In genomic region chr11:6612816-6613136, GRCh38 we compare ENCODE assay signal across 8 cellular contexts. TPM values are rescaled to one million over a fixed set of nuclear protein-coding genes. Genes with fewer than 3 reads are reported as not detected.
DNase-seq lines count a peak whose midpoint lies in the region; ATAC-seq, FAIRE-seq and TF ChIP-seq lines count a peak whose summit lies in the region.

No MANE protein-coding gene starts in this region.

- peak; percentile 58 for ATAC-seq in HCT116
- peak; percentile 10 for ATAC-seq in central memory CD8-positive, alpha-beta T cell (replicated peaks; ENCODE audit: extremely low read depth, poor library complexity, severe bottlenecking)

- H3K9ac ChIP-seq in HCT116 (ENCODE audit: low read length): peak overlapping the region; percentile 73
- peak overlapping the region; percentile 93 to 100 for H3K9ac ChIP-seq in mucosa of rectum (ENCODE audit: low read depth in 1 of 2, low read length in 2 of 2)

- in situ Hi-C loops in GM13977 (cut with MboI; ENCODE audit: low pct_unique_long_range_greater_than_20kb, low sequenced_read_pairs, unreplicated experiment): no loop called here

- no peaks in the 10 kb centered on the region for H3K9me3 Mint-ChIP-seq in central memory CD8-positive, alpha-beta T cell

- peak overlapping the region; percentile 91 for H3K4me2 ChIP-seq in HCT116 (ENCODE audit: low read length)

- H3K4me3 ChIP-seq in HCT116 (replicated peaks in 1 of 2; ENCODE audit: low read depth in 1 of 2, low read length in 2 of 2) (peak overlapping the region; percentile 71 to 92), mucosa of rectum (ENCODE audit: low read length in 2 of 2) (peak overlapping the region; percentile 87 to 94)

- RAD21 ChIA-PET in HCT116 (lab: Charles Lee; ENCODE audit: low non-redundant PET in 1 of 2, low total read pairs in 2 of 2, uncharacterized antibody in 2 of 2, unreplicated experiment in 2 of 2): no interaction called here

- intact Hi-C loops in HCT116 (cut with micrococcal nuclease): no loop called here

- peaks cover 29% of the 10 kb centered on the region for H3K36me3 Mint-ChIP-seq in central memory CD8-positive, alpha-beta T cell (ENCODE audit: insufficient read depth)

- peaks cover 7 to 27% of the 10 kb centered on the region in 2 experiments; a peak in 3 of 4 replicates for H3K4me1 ChIP-seq in HCT116 (ENCODE audit: control insufficient read depth in 1 of 2, insufficient read depth in 2 of 2, low read length in 2 of 2)
- peaks cover 33 to 40% of the 10 kb centered on the region in 2 donors for H3K4me1 ChIP-seq in mucosa of rectum (ENCODE audit: control insufficient read depth in 2 of 2, insufficient read depth in 2 of 2, low read length in 2 of 2)

- no peaks in the 10 kb centered on the region for H3K27me3 ChIP-seq in HCT116 (ENCODE audit: insufficient read depth, low read length)
- no peaks in the 10 kb centered on the region for H3K27me3 ChIP-seq in mucosa of rectum (ENCODE audit: control insufficient read depth in 2 of 2, insufficient read depth in 2 of 2, low read length in 2 of 2)

- DNase-seq in GM13977 (ENCODE audit: low spot score): no peak
- peak; percentile 41 for DNase-seq in HCT116 (ENCODE audit: low read depth, low spot score)
- peak; percentile 27 for DNase-seq in NCI-H1436 treated with DMSO at 0.1 percent for 48 hours (lab: John Stamatoyannopoulos, UW)
- no peak for DNase-seq in central memory CD8-positive, alpha-beta T cell (ENCODE audit: low spot score in 2 of 2)
- no peak for DNase-seq in HTR-8/SVneo (ENCODE audit: insufficient read length, low spot score)
- DNase-seq in occipital lobe (lab: John Stamatoyannopoulos, UW): no peak
- no peak for DNase-seq in NK-92 treated with Interleukin-12 subunit alpha and Interleukin-12 subunit beta, amount 100 ng/mL, for 24 hours (lab: John Stamatoyannopoulos, UW)

- H3K36me3 ChIP-seq in HCT116 (ENCODE audit: control insufficient read depth in 1 of 2, insufficient read depth in 2 of 2, low read length in 2 of 2) (peaks cover 21 to 41% of the 10 kb centered on the region in 2 experiments), mucosa of rectum (ENCODE audit: control insufficient read depth in 2 of 2, insufficient read depth in 2 of 2, low read length in 2 of 2) (peaks cover 43 to 59% of the 10 kb centered on the region in 2 donors)

- POLR2A ChIA-PET in HCT116 (lab: Charles Lee): no interaction called here

- CTCF ChIA-PET in HCT116 (lab: Charles Lee): interaction anchor here (1.9 to 2.1 kb wide), 2 partner anchors 70 to 82 kb away, joined by 4 to 11 read pairs; partner anchors contain the start of gene MRPL17

- no TSS peak for BruUV-seq in HCT116 (replicated peaks; lab: Mats Ljungman, UMichigan)

- H3K9me2 ChIP-seq in HCT116 (ENCODE audit: insufficient read depth): no peaks in the 10 kb centered on the region

- no peak for TF ChIP-seq RAD21 in HCT116 (IDR thresholded peaks at IDR 0.05; ENCODE audit: low read depth)

- peaks cover 30% of the 10 kb centered on the region for H3K79me2 ChIP-seq in HCT116 (ENCODE audit: insufficient read depth, low read length)

- no peak for FAIRE-seq in HTR-8/SVneo (lab: Jason Lieb, UNC)

- no peak overlapping the region for H3K27ac Mint-ChIP-seq in central memory CD8-positive, alpha-beta T cell (ENCODE audit: low read depth)

- peaks cover 21% of the 10 kb centered on the region for H3K4me1 Mint-ChIP-seq in central memory CD8-positive, alpha-beta T cell

- no peak overlapping the region for H3K4me3 Mint-ChIP-seq in central memory CD8-positive, alpha-beta T cell

- no peaks in the 10 kb centered on the region for H3K9me3 ChIP-seq in HCT116 (ENCODE audit: control insufficient read depth in 1 of 2, insufficient read depth in 1 of 2, low read depth in 1 of 2, low read length in 2 of 2)
- no peaks in the 10 kb centered on the region for H3K9me3 ChIP-seq in mucosa of rectum (ENCODE audit: control insufficient read depth in 2 of 2, low read length in 2 of 2)

- H4K20me1 ChIP-seq in HCT116 (ENCODE audit: insufficient read depth): no peaks in the 10 kb centered on the region

- TF ChIP-seq POLR2A in HCT116 (IDR thresholded peaks at IDR 0.05; ENCODE audit: borderline replicate concordance, extremely low read depth, insufficient read depth, insufficient read length): no peak

- H3K27ac ChIP-seq in HCT116 (ENCODE audit: low read depth, low read length): peak overlapping the region; percentile 93
- H3K27ac ChIP-seq in mucosa of rectum (ENCODE audit: low read depth in 2 of 2, low read length in 2 of 2): peak overlapping the region; percentile 100

- TF ChIP-seq CTCF in GM13977 (IDR thresholded peaks at IDR 0.05; ENCODE audit: extremely low read depth, insufficient read depth, missing control alignments): peak; percentile 52
- peak in 2 of 3 experiments; percentile 63 to 67; a peak in 4 of 6 replicates for TF ChIP-seq CTCF in HCT116 (IDR thresholded peaks at IDR 0.05 in 2 of 3, conservative IDR thresholded peaks at IDR 0.05 in 1 of 3; ENCODE audit: borderline replicate concordance in 1 of 3, insufficient read depth in 1 of 3, low read depth in 2 of 3, low read length in 2 of 3)

- H3K27me3 Mint-ChIP-seq in central memory CD8-positive, alpha-beta T cell: no peaks in the 10 kb centered on the region

- no peak overlapping the region for H2AFZ ChIP-seq in HCT116 (ENCODE audit: low read depth, low read length, poor library complexity, severe bottlenecking)

TF ChIP-seq in HCT116, 20 proteins besides CTCF, POLR2A, EP300 and RAD21:
- TF ChIP-seq SIN3A (IDR thresholded peaks at IDR 0.05; ENCODE audit: low read depth) (no peak), ATF3 (IDR thresholded peaks at IDR 0.05) (no peak), EGR1 (IDR thresholded peaks at IDR 0.05; ENCODE audit: low read depth) (no peak), ZBTB33 (IDR thresholded peaks at IDR 0.05; ENCODE audit: extremely low read depth, insufficient replicate concordance, low read length) (no peak)
- TF ChIP-seq, protein P1, sequence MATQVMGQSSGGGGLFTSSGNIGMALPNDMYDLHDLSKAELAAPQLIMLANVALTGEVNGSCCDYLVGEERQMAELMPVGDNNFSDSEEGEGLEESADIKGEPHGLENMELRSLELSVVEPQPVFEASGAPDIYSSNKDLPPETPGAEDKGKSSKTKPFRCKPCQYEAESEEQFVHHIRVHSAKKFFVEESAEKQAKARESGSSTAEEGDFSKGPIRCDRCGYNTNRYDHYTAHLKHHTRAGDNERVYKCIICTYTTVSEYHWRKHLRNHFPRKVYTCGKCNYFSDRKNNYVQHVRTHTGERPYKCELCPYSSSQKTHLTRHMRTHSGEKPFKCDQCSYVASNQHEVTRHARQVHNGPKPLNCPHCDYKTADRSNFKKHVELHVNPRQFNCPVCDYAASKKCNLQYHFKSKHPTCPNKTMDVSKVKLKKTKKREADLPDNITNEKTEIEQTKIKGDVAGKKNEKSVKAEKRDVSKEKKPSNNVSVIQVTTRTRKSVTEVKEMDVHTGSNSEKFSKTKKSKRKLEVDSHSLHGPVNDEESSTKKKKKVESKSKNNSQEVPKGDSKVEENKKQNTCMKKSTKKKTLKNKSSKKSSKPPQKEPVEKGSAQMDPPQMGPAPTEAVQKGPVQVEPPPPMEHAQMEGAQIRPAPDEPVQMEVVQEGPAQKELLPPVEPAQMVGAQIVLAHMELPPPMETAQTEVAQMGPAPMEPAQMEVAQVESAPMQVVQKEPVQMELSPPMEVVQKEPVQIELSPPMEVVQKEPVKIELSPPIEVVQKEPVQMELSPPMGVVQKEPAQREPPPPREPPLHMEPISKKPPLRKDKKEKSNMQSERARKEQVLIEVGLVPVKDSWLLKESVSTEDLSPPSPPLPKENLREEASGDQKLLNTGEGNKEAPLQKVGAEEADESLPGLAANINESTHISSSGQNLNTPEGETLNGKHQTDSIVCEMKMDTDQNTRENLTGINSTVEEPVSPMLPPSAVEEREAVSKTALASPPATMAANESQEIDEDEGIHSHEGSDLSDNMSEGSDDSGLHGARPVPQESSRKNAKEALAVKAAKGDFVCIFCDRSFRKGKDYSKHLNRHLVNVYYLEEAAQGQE (IDR thresholded peaks at IDR 0.05; ENCODE audit: low read depth): no peak

RNA-seq across cellular contexts. Expression of gene TAF10, which starts 0.8 kb away (rescaled TPM):
- total RNA-seq in HCT116 (2021; ENCODE audit: unreplicated experiment): 151 TPM
- 208 and 219 TPM in 2 replicates for polyA plus RNA-seq in HCT116 (2012)
- 15.3 TPM for total RNA-seq in occipital lobe

RNA-seq across cellular contexts. Expression of gene TPP1, which starts 6.4 kb away (rescaled TPM):
- total RNA-seq in HCT116 (2021; ENCODE audit: unreplicated experiment) (44.7 TPM), occipital lobe (7.3 TPM)
- polyA plus RNA-seq in HCT116 (2012): 43.6 and 44.2 TPM in 2 replicates

RNA-seq across cellular contexts. Expression of gene ILK, which starts 9.2 kb away (rescaled TPM):
- total RNA-seq in HCT116 (2021; ENCODE audit: unreplicated experiment) (73.5 TPM), occipital lobe (44.9 TPM)
- 95.4 and 102 TPM in 2 replicates for polyA plus RNA-seq in HCT116 (2012)

RNA-seq across cellular contexts. Expression of gene RRP8, which starts 9.4 kb away (rescaled TPM):
- 17.8 TPM for total RNA-seq in HCT116 (2021; ENCODE audit: unreplicated experiment)
- polyA plus RNA-seq in HCT116 (2012): 6.7 and 10.1 TPM in 2 replicates
- 17.5 TPM for total RNA-seq in occipital lobe

RNA-seq across cellular contexts. Expression of gene DCHS1, which starts 42.8 kb away (rescaled TPM):
- total RNA-seq in HCT116 (2021; ENCODE audit: unreplicated experiment) (0.30 TPM), occipital lobe (49.9 TPM)
- 0.26 and 0.30 TPM in 2 replicates for polyA plus RNA-seq in HCT116 (2012)

Comparison
In these comparisons a context has a peak if more than half of its experiments do, and no peak if none do; other contexts are left out.
1. DNase-seq: peak in HCT116 (single experiment) and NCI-H1436 treated with DMSO at 0.1 percent for 48 hours (single experiment); none in GM13977 (single experiment), central memory CD8-positive, alpha-beta T cell (0 of 2), HTR-8/SVneo (single experiment), occipital lobe (single experiment) and NK-92 treated with Interleukin-12 subunit alpha and Interleukin-12 subunit beta, amount 100 ng/mL, for 24 hours (single experiment).